In the genomic region with DNA sequence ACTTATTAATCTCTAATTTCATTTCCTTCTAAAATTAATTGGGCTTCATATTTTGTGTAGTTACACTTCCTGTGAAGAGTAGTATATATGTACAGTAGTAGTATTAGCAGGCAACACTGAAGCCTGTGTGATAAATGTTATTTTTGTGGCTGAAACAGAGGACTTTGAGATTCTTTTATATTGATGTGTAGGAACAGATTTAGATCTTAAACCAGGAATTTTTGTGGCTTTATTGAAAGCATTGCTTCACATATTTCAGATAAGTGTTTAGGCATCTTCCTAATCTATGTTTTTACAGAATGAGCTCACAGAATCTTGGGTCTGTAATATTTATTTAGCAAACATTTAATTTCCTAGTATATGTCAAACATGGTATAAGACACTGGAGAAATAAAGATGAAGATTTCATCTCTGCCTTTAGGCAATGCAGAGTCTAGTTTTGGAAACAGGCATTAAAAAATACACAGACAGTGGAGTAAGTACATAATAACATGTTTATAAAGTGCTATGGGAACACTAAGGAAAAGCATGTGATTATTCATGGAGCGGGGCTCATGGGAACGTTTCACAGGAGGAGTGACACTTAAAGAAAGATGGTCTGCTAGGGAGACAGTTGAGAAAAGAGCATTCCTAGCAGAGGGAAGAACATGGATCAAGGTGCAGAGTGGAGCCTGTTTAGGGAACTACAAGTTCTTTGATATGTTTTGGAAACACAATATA, we compare ENCODE assay signal across 10 cellular contexts. TPM values are rescaled to one million over a fixed set of nuclear protein-coding genes. Genes with fewer than 3 reads are reported as not detected.
A peak's percentile ranks its signal among the peaks of the same experiment; 100 is the strongest.
DNase-seq lines count a peak whose midpoint lies in the region; ATAC-seq and TF ChIP-seq lines count a peak whose summit lies in the region.
"Had no signal": no experiment of that assay in that cellular context is flagged by ENCODE, and none has a peak within 500 bp of the region (broad histone marks: within the 10 kb centered on the region; RNA-seq: fewer than 3 reads in every experiment).

No MANE protein-coding gene starts in this region.

- DNase-seq in HFFc6 (peak; percentile 71), brain microvascular endothelial cell (peak; percentile 67), right atrium auricular region (ENCODE audit: low spot score) (no peak), NCI-H748 (lab: John Stamatoyannopoulos, UW; ENCODE audit: unreplicated experiment) (no peak), NCI-H2107 treated with DMSO at 0.1 percent for 48 hours (lab: John Stamatoyannopoulos, UW; ENCODE audit: unreplicated experiment) (no peak), DMS153 treated with DMSO at 0.1 percent for 48 hours (lab: John Stamatoyannopoulos, UW; ENCODE audit: unreplicated experiment) (no peak)
- no peak for DNase-seq in stimulated activated effector memory CD8-positive, alpha-beta T cell treated with anti-CD3 and anti-CD28 coated beads, Interleukin-12 subunit alpha, Interleukin-12 subunit beta, amount 100 ng/mL, for 72 hours (ENCODE audit: low spot score in 2 of 2)
- DNase-seq: activated CD8-positive, alpha-beta memory T cell treated with anti-CD3 and anti-CD28 coated beads, Interleukin-2, amount 50 U/mL, for 48 hours; GF-D8 had no signal

- peaks cover 10% of the 10 kb centered on the region for H3K36me3 Mint-ChIP-seq in HFFc6 (ENCODE audit: low read depth)
- H3K36me3 Mint-ChIP-seq in stimulated activated effector memory CD8-positive, alpha-beta T cell treated with anti-CD3 and anti-CD28 coated beads, Interleukin-12 subunit alpha, Interleukin-12 subunit beta, amount 100 ng/mL, for 72 hours, result peaks cover 46% of the 10 kb centered on the region

- no peaks in the 10 kb centered on the region for H3K9me3 Mint-ChIP-seq in HFFc6
- no peaks in the 10 kb centered on the region for H3K9me3 Mint-ChIP-seq in stimulated activated effector memory CD8-positive, alpha-beta T cell treated with anti-CD3 and anti-CD28 coated beads, Interleukin-12 subunit alpha, Interleukin-12 subunit beta, amount 100 ng/mL, for 72 hours

- H3K9me3 ChIP-seq in right atrium auricular region, result no peaks in the 10 kb centered on the region

- H3K4me3 ChIP-seq in brain microvascular endothelial cell (ENCODE audit: low read depth, low read length), result no peak overlapping the region
- H3K4me3 ChIP-seq in right atrium auricular region, result no peak overlapping the region

- H3K4me1 ChIP-seq in right atrium auricular region, result peaks cover 0 to 72% of the 10 kb centered on the region in 2 donors

- H3K4me1 Mint-ChIP-seq in HFFc6 (ENCODE audit: low read depth), result peaks cover 66% of the 10 kb centered on the region
- H3K4me1 Mint-ChIP-seq in stimulated activated effector memory CD8-positive, alpha-beta T cell treated with anti-CD3 and anti-CD28 coated beads, Interleukin-12 subunit alpha, Interleukin-12 subunit beta, amount 100 ng/mL, for 72 hours, result peaks cover 6% of the 10 kb centered on the region

- no peaks in the 10 kb centered on the region for H3K36me3 ChIP-seq in brain microvascular endothelial cell (replicated peaks)
- H3K36me3 ChIP-seq in right atrium auricular region, result no peaks in the 10 kb centered on the region

- ATAC-seq in stimulated activated effector memory CD8-positive, alpha-beta T cell treated with anti-CD3 and anti-CD28 coated beads, Interleukin-12 subunit alpha, Interleukin-12 subunit beta, amount 100 ng/mL, for 72 hours, result no peak
- ATAC-seq in HG02981 (IDR thresholded peaks at IDR 0.05; ENCODE audit: unreplicated experiment), result no peak

- H3K4me3 Mint-ChIP-seq in HFFc6, result peak overlapping the region; percentile 69
- no peak overlapping the region for H3K4me3 Mint-ChIP-seq in stimulated activated effector memory CD8-positive, alpha-beta T cell treated with anti-CD3 and anti-CD28 coated beads, Interleukin-12 subunit alpha, Interleukin-12 subunit beta, amount 100 ng/mL, for 72 hours

- in situ Hi-C loops in brain microvascular endothelial cell (cut with HindIII; ENCODE audit: low pct_ligation_motif_present, low sequenced_read_pairs), result no loop called here

- TF ChIP-seq CTCF in HFFc6 (IDR thresholded peaks at IDR 0.05) (no peak), brain microvascular endothelial cell (IDR thresholded peaks at IDR 0.05; ENCODE audit: low read depth, low read length, missing control alignments) (no peak), right atrium auricular region (IDR thresholded peaks at IDR 0.05) (no peak)

- H3K27ac ChIP-seq in brain microvascular endothelial cell (peak overlapping the region; percentile 98), right atrium auricular region (peak overlapping the region; percentile 84 to 95)

- H3K27ac Mint-ChIP-seq in HFFc6, result peak overlapping the region; percentile 97
- H3K27ac Mint-ChIP-seq in stimulated activated effector memory CD8-positive, alpha-beta T cell treated with anti-CD3 and anti-CD28 coated beads, Interleukin-12 subunit alpha, Interleukin-12 subunit beta, amount 100 ng/mL, for 72 hours, result peak overlapping the region; percentile 6

- no peaks in the 10 kb centered on the region for H3K27me3 ChIP-seq in brain microvascular endothelial cell (replicated peaks)
- H3K27me3 ChIP-seq in right atrium auricular region, result no peaks in the 10 kb centered on the region

- peaks cover 1% of the 10 kb centered on the region; the same call in 1 of the 2 replicates for H3K27me3 Mint-ChIP-seq in HFFc6 (ENCODE audit: insufficient read depth)

RNA-seq across cellular contexts. Expression of a gene that starts 52.7 kb away (rescaled TPM):
- total RNA-seq in HFFc6 (2021; fragmentation: NEBNext Ultra II Directional; extraction: Animal tissue kit (Norgen Biotek cat#: 25700)), result 10 to 100 TPM; 17.8 to 23.4 (median 21.4) TPM
- total RNA-seq in right atrium auricular region, result 10 to 100 TPM in 1 of 2 donors, 1 to 10 TPM in 1; 8.5 to 10.1 TPM

RNA-seq across cellular contexts. Expression of a gene that starts 56.3 kb away (rescaled TPM):
- 10 to 100 TPM; 51.9 to 64.6 (median 56.5) TPM for total RNA-seq in HFFc6 (2021; fragmentation: NEBNext Ultra II Directional; extraction: Animal tissue kit (Norgen Biotek cat#: 25700))
- total RNA-seq in right atrium auricular region, result 100 to 1,000 TPM; 269 to 295 TPM

Comparison
In these comparisons a context has a peak if more than half of its experiments do, and no peak if none do; other contexts are left out.
1. DNase-seq: peak in HFFc6 (single experiment) and brain microvascular endothelial cell (single experiment); none in right atrium auricular region (single experiment), stimulated activated effector memory CD8-positive, alpha-beta T cell treated with anti-CD3 and anti-CD28 coated beads, Interleukin-12 subunit alpha, Interleukin-12 subunit beta, amount 100 ng/mL, for 72 hours (0 of 2), NCI-H748 (single experiment), NCI-H2107 treated with DMSO at 0.1 percent for 48 hours (single experiment) and DMS153 treated with DMSO at 0.1 percent for 48 hours (single experiment).
2. RNA of a gene that starts 56.3 kb away (total RNA-seq): 269 to 295 TPM in right atrium auricular region; 51.9 to 64.6 TPM in HFFc6; every median in the first group is over 4 times any median in the second.